8 cellular contexts compared by ENCODE assay signal in genomic region chr12:47078733-47079364, GRCh38. TPM values are rescaled to one million over a fixed set of nuclear protein-coding genes. Genes with fewer than 3 reads are reported as not detected.
DNase-seq lines count a peak whose midpoint lies in the region; ATAC-seq and TF ChIP-seq lines count a peak whose summit lies in the region.

No MANE protein-coding gene starts in this region.

- peaks cover 9% of the 10 kb centered on the region for H3K36me3 Mint-ChIP-seq in activated naive CD8-positive, alpha-beta T cell treated with anti-CD3 and anti-CD28 coated beads, Interleukin-2, amount 10 ng/mL, durations not matched to agents 7 days and 5 days

- POLR2A ChIA-PET in OCI-LY7 (lab: Charles Lee), result interaction anchor here (0.6 to 2.2 kb wide), 3 partner anchors 13 to 628 kb away, joined by 3 to 5 read pairs (median 5); no protein-coding TSS in a partner anchor
- POLR2A ChIA-PET in activated naive CD8-positive, alpha-beta T cell treated with anti-CD3 and anti-CD28 coated beads, Interleukin-2, amount 10 ng/mL, durations not matched to agents 7 days and 5 days (lab: Charles Lee), result interaction anchor here (0.9 to 9.1 kb wide), 12 partner anchors 9 to 707 kb away, joined by 3 to 258 read pairs (median 6); no protein-coding TSS in a partner anchor

- H3K79me2 ChIP-seq in OCI-LY7 (ENCODE audit: insufficient read depth, low read depth, low read length) (no peaks in the 10 kb centered on the region), smooth muscle cell (ENCODE audit: low read depth) (peaks cover 25% of the 10 kb centered on the region)

- H3K9me3 Mint-ChIP-seq in activated naive CD8-positive, alpha-beta T cell treated with anti-CD3 and anti-CD28 coated beads, Interleukin-2, amount 10 ng/mL, durations not matched to agents 7 days and 5 days, result no peaks in the 10 kb centered on the region

- CTCF ChIA-PET in OCI-LY7 (lab: Charles Lee; ENCODE audit: unreplicated experiment), result no interaction called here

- intact Hi-C loops in OCI-LY7 (cut with micrococcal nuclease; ENCODE audit: unreplicated experiment), result loop anchor here (1.0 to 5.0 kb wide), 3 partner anchors 47 to 330 kb away; no protein-coding TSS in a partner anchor

- no peak for TF ChIP-seq CTCF in OCI-LY7 (conservative IDR thresholded peaks at IDR 0.05; ENCODE audit: low read length)
- TF ChIP-seq CTCF in smooth muscle cell (IDR thresholded peaks at IDR 0.05; ENCODE audit: borderline replicate concordance, insufficient read depth, poor library complexity, severe bottlenecking), result no peak

- no peaks in the 10 kb centered on the region for H3K9me3 ChIP-seq in OCI-LY7 (ENCODE audit: low read length)
- no peaks in the 10 kb centered on the region for H3K9me3 ChIP-seq in iPS-18a (ENCODE audit: control insufficient read depth, low read depth, low read length)
- H3K9me3 ChIP-seq in smooth muscle cell (replicated peaks; ENCODE audit: low read depth), result no peaks in the 10 kb centered on the region

- H3K4me1 ChIP-seq in OCI-LY7 (ENCODE audit: insufficient read depth, low read length, poor library complexity, severe bottlenecking), result no peaks in the 10 kb centered on the region
- peaks cover 7% of the 10 kb centered on the region for H3K4me1 ChIP-seq in iPS-18a (ENCODE audit: control insufficient read depth, low read depth, low read length)
- H3K4me1 ChIP-seq in smooth muscle cell (ENCODE audit: low read depth), result no peaks in the 10 kb centered on the region

- peaks cover 17% of the 10 kb centered on the region for H3F3A ChIP-seq in smooth muscle cell (ENCODE audit: low read depth)

- no peaks in the 10 kb centered on the region for H3K9me2 ChIP-seq in OCI-LY7 (ENCODE audit: insufficient read depth, low read length)

- DNase-seq in GM03348 (ENCODE audit: low spot score), result peak; percentile 57
- no peak for DNase-seq in OCI-LY7 (ENCODE audit: low spot score)
- peak; percentile 57 for DNase-seq in activated naive CD8-positive, alpha-beta T cell treated with anti-CD3 and anti-CD28 coated beads, Interleukin-2, amount 10 ng/mL, durations not matched to agents 7 days and 5 days
- DNase-seq in smooth muscle cell (lab: John Stamatoyannopoulos, UW; ENCODE audit: unreplicated experiment), result no peak
- no peak for DNase-seq in midbrain (lab: John Stamatoyannopoulos, UW)
- no peak for DNase-seq in DMS79 (lab: John Stamatoyannopoulos, UW)

- H3K4me1 Mint-ChIP-seq in activated naive CD8-positive, alpha-beta T cell treated with anti-CD3 and anti-CD28 coated beads, Interleukin-2, amount 10 ng/mL, durations not matched to agents 7 days and 5 days, result peaks cover 45% of the 10 kb centered on the region

- H2AFZ ChIP-seq in OCI-LY7 (ENCODE audit: low read length) (peak overlapping the region; percentile 57; the same call in 1 of the 2 replicates), smooth muscle cell (ENCODE audit: low read depth) (peak overlapping the region; percentile 91)

- peak overlapping the region; percentile 64 for H3K4me2 ChIP-seq in OCI-LY7 (ENCODE audit: low read length)
- peak overlapping the region; percentile 83 for H3K4me2 ChIP-seq in smooth muscle cell

- H3K4me3 Mint-ChIP-seq in activated naive CD8-positive, alpha-beta T cell treated with anti-CD3 and anti-CD28 coated beads, Interleukin-2, amount 10 ng/mL, durations not matched to agents 7 days and 5 days, result peak overlapping the region; percentile 96

- peak; percentile 63 for ATAC-seq in activated naive CD8-positive, alpha-beta T cell treated with anti-CD3 and anti-CD28 coated beads, Interleukin-2, amount 10 ng/mL, durations not matched to agents 7 days and 5 days (ENCODE audit: low read depth)
- no peak for ATAC-seq in GM21423 (IDR thresholded peaks at IDR 0.05; ENCODE audit: unreplicated experiment)

- no peaks in the 10 kb centered on the region for H3K27me3 Mint-ChIP-seq in activated naive CD8-positive, alpha-beta T cell treated with anti-CD3 and anti-CD28 coated beads, Interleukin-2, amount 10 ng/mL, durations not matched to agents 7 days and 5 days

- H3K4me3 ChIP-seq in OCI-LY7 (ENCODE audit: low read depth, low read length, poor library complexity, severe bottlenecking), result peak overlapping the region; percentile 50
- peak overlapping the region; percentile 79 for H3K4me3 ChIP-seq in iPS-18a (ENCODE audit: low read length)
- H3K4me3 ChIP-seq in smooth muscle cell, result peak overlapping the region; percentile 80

- BruUV-seq in OCI-LY7 (replicated peaks; lab: Mats Ljungman, UMichigan), result no TSS peak

- H3K27me3 ChIP-seq in iPS-18a (ENCODE audit: control insufficient read depth, insufficient read depth, low read length) (peaks cover 30% of the 10 kb centered on the region), smooth muscle cell (ENCODE audit: low read depth) (no peaks in the 10 kb centered on the region)

- peak overlapping the region; percentile 93 for H3K27ac Mint-ChIP-seq in activated naive CD8-positive, alpha-beta T cell treated with anti-CD3 and anti-CD28 coated beads, Interleukin-2, amount 10 ng/mL, durations not matched to agents 7 days and 5 days

- no peak overlapping the region for H3K27ac ChIP-seq in OCI-LY7 (ENCODE audit: low read depth, low read length, poor library complexity, severe bottlenecking)
- no peak overlapping the region for H3K27ac ChIP-seq in iPS-18a (ENCODE audit: low read length)
- H3K27ac ChIP-seq in smooth muscle cell (ENCODE audit: low read depth), result peak overlapping the region; percentile 36

- H3K36me3 ChIP-seq in OCI-LY7 (ENCODE audit: insufficient read depth, low read length) (no peaks in the 10 kb centered on the region), iPS-18a (ENCODE audit: control insufficient read depth, low read depth, low read length) (no peaks in the 10 kb centered on the region), smooth muscle cell (ENCODE audit: low read depth) (no peaks in the 10 kb centered on the region)

- peak overlapping the region; percentile 43 for H3K9ac ChIP-seq in iPS-18a (ENCODE audit: low read length)
- peak overlapping the region; percentile 41 for H3K9ac ChIP-seq in smooth muscle cell (ENCODE audit: low read depth)

- WGBS in smooth muscle cell (ENCODE audit: low lambda C conversion rate), result 18% methylated on average over 12 of the region's 12 CpGs

- H4K20me1 ChIP-seq in OCI-LY7 (ENCODE audit: insufficient read depth, low read length) (no peaks in the 10 kb centered on the region), smooth muscle cell (ENCODE audit: low read depth) (peaks cover 14% of the 10 kb centered on the region)

RNA-seq across cellular contexts. Expression of gene PCED1B, which starts 0.6 kb away (rescaled TPM):
- 8.4 TPM in 2 replicates for total RNA-seq in OCI-LY7 (2014; rRNA removed; shearing (Covaris generic))
- total RNA-seq in OCI-LY7 (2022) (19.3 and 24.3 TPM in 2 replicates), smooth muscle cell (2.7 and 6.1 TPM in 2 replicates)
- 100 to 1,000 TPM; 102 to 104 TPM for total RNA-seq in activated naive CD8-positive, alpha-beta T cell treated with anti-CD3 and anti-CD28 coated beads, Interleukin-2, amount 10 ng/mL, durations not matched to agents 7 days and 5 days
- 3.5 and 6.3 TPM in 2 replicates for polyA plus RNA-seq in smooth muscle cell

RNA-seq across cellular contexts. Expression of gene AMIGO2, which starts 0.9 kb away (rescaled TPM):
- not detected in 2 replicates for total RNA-seq in OCI-LY7 (2014; rRNA removed; shearing (Covaris generic))
- total RNA-seq in OCI-LY7 (2022) (not detected in 2 replicates), smooth muscle cell (51.6 and 59.6 TPM in 2 replicates)
- total RNA-seq in activated naive CD8-positive, alpha-beta T cell treated with anti-CD3 and anti-CD28 coated beads, Interleukin-2, amount 10 ng/mL, durations not matched to agents 7 days and 5 days, result 10 to 100 TPM; 20.2 to 20.5 TPM
- 30.4 and 54.8 TPM in 2 replicates for polyA plus RNA-seq in smooth muscle cell

Comparison
In these comparisons a context has a peak if more than half of its experiments do, and no peak if none do; other contexts are left out.
1. DNase-seq: peak in GM03348 (single experiment) and activated naive CD8-positive, alpha-beta T cell treated with anti-CD3 and anti-CD28 coated beads, Interleukin-2, amount 10 ng/mL, durations not matched to agents 7 days and 5 days (single experiment); none in OCI-LY7 (single experiment), smooth muscle cell (single experiment), midbrain (single experiment) and DMS79 (single experiment).
2. RNA of gene PCED1B, which starts 0.6 kb away (total RNA-seq): 102 to 104 TPM in activated naive CD8-positive, alpha-beta T cell treated with anti-CD3 and anti-CD28 coated beads, Interleukin-2, amount 10 ng/mL, durations not matched to agents 7 days and 5 days; 8.4 to 24.3 TPM in OCI-LY7 and 2.7 to 6.1 TPM in smooth muscle cell; every median in the first group is over 4 times any median in the second.
3. RNA of gene AMIGO2, which starts 0.9 kb away (total RNA-seq): 51.6 to 59.6 TPM in smooth muscle cell and 20.2 to 20.5 TPM in activated naive CD8-positive, alpha-beta T cell treated with anti-CD3 and anti-CD28 coated beads, Interleukin-2, amount 10 ng/mL, durations not matched to agents 7 days and 5 days; not detected in OCI-LY7; every median in the first group is over 10 times any median in the second.
4. Peak in every context shown above with its lines, with median percentiles within 50 percentile points of each other: H3K4me3 ChIP-seq.